In the genomic region with DNA sequence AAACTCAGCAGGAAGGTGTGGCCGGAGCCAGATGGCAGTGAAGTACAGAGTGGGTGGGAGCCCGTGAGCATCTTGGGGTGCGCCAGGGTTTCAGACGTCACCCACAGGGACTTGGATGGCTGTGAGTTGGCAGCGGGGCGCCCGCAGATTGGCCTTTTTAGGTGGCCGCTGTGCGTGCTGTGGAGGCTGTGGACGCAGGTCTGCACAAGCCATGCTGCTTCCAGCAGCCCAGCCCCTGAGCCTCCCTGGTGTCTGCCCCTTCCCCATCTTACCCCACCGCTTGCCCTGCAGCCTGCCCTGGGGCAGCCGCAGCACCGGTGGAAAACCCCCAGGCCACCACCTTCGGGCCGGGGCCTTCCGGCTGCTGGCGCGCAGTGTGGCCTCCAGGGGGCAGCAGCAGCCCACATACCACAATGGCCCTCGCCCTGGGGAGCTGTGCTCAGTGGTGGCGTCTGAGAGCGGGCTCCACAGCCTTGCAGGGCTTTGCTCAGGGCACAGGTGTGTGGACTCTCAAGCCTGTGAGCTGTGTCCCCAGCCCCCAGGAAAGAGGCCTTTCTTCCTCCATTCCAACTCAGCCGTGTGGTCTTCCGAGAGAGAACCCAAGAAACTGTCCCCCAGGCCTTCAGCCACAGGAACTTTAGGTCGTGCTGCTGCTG, we compare ENCODE assay signal across 8 cellular contexts. TPM values are rescaled to one million over a fixed set of nuclear protein-coding genes. Genes with fewer than 3 reads are reported as not detected.
DNase-seq lines count a peak whose midpoint lies in the region; ATAC-seq and TF ChIP-seq lines count a peak whose summit lies in the region.

No MANE protein-coding gene starts in this region.

- H3K4me3 ChIP-seq in H7 (ENCODE audit: insufficient read depth, low read depth, low read length): no peak overlapping the region

- H3K27me3 ChIP-seq in H7 (ENCODE audit: control insufficient read depth, insufficient read depth, low read length): no peaks in the 10 kb centered on the region

- H3K36me3 Mint-ChIP-seq in brain (no peaks in the 10 kb centered on the region), immature natural killer cell (no peaks in the 10 kb centered on the region)

- DNase-seq in COLO668 (lab: John Stamatoyannopoulos, UW; ENCODE audit: unreplicated experiment) (peak; percentile 66), H7 (peak; percentile 99), NCI-H2107 (lab: John Stamatoyannopoulos, UW) (peak; percentile 56), immature natural killer cell (peak; percentile 83 to 85 (median 84))
- peak; percentile 73 to 80 for DNase-seq in stimulated activated CD4-positive, alpha-beta T cell treated with anti-CD3 and anti-CD28 coated beads, Interleukin-15, amount 100 ng/mL, for 48 hours (ENCODE audit: low read depth in 2 of 2)

- TF ChIP-seq CTCF in VCaP (conservative IDR thresholded peaks at IDR 0.05): peak; percentile 99
- TF ChIP-seq CTCF in brain (conservative IDR thresholded peaks at IDR 0.05): peak; percentile 97 to 99

- H3K4me3 Mint-ChIP-seq in brain (no peak overlapping the region), immature natural killer cell (no peak overlapping the region)

- ATAC-seq in GM18511 (IDR thresholded peaks at IDR 0.05; ENCODE audit: unreplicated experiment): no peak

- H3K27me3 Mint-ChIP-seq in brain (no peaks in the 10 kb centered on the region), immature natural killer cell (ENCODE audit: low read depth in 3 of 3) (peaks cover 0 to 2% (median 0%) of the 10 kb centered on the region in 3 donors)

- H3K9me3 Mint-ChIP-seq in brain (no peaks in the 10 kb centered on the region), immature natural killer cell (no peaks in the 10 kb centered on the region)

- H3K27ac Mint-ChIP-seq in brain (peak overlapping the region in 1 of 5 experiments; percentile 55), immature natural killer cell (peak overlapping the region in 4 of 6 donors; percentile 30 to 71 (median 62))

- H3K4me1 Mint-ChIP-seq in brain: peaks cover 5% of the 10 kb centered on the region
- H3K4me1 Mint-ChIP-seq in immature natural killer cell: peaks cover 7 to 16% of the 10 kb centered on the region in 2 donors

- H3K27ac ChIP-seq in VCaP: no peak overlapping the region; the same call in 1 of the 2 replicates

- H3K36me3 ChIP-seq in H7 (replicated peaks; ENCODE audit: control insufficient read depth, insufficient read depth, low read length): no peaks in the 10 kb centered on the region

RNA-seq across cellular contexts. Expression of gene ENDOV, which starts 11.8 kb away (rescaled TPM):
- total RNA-seq in H7 (2014; rRNA removed; shearing (Covaris generic)): 17.1 and 26.0 TPM in 2 replicates
- polyA plus RNA-seq in brain (ENCODE audit: insufficient read depth, low read depth, low replicate concordance) (32.0 TPM), immature natural killer cell (10 to 100 TPM in 1 of 3 donors, 1 to 10 TPM in 2; 8.1 to 11.7 (median 8.7) TPM)

RNA-seq across cellular contexts. Expression of gene NPTX1, which starts 49.6 kb away (rescaled TPM):
- total RNA-seq in H7 (2014; rRNA removed; shearing (Covaris generic)): 1.6 and 4.2 TPM in 2 replicates
- polyA plus RNA-seq in brain (ENCODE audit: insufficient read depth, low read depth, low replicate concordance): 22.4 TPM
- polyA plus RNA-seq in immature natural killer cell: 1 to 10 TPM in 1 of 3 donors, under 1 TPM in 1, not detected in 1; 0.13 to 1.5 TPM
